1 cellular context compared by ENCODE assay signal in genomic region chr11:67582026-67582425, GRCh38.
TF ChIP-seq lines count a peak whose summit lies in the region.

No MANE protein-coding gene starts in this region.

TF ChIP-seq in WTC11, 78 proteins besides CTCF, POLR2A, EP300 and RAD21 (continued from another document):
- TF ChIP-seq ZNF532 (CRISPR knock-in tag; IDR thresholded peaks at IDR 0.05; ENCODE audit: borderline replicate concordance) (no peak), ZNF416 (CRISPR knock-in tag; IDR thresholded peaks at IDR 0.05) (no peak), FOXP4 (CRISPR knock-in tag; IDR thresholded peaks at IDR 0.05) (no peak), ZNF138 (CRISPR knock-in tag; conservative IDR thresholded peaks at IDR 0.05) (no peak), TCF7 (CRISPR knock-in tag; IDR thresholded peaks at IDR 0.05; ENCODE audit: low read depth) (no peak), E2F4 (CRISPR knock-in tag; IDR thresholded peaks at IDR 0.05; ENCODE audit: borderline replicate concordance, low read depth) (no peak), CBFB (CRISPR knock-in tag; IDR thresholded peaks at IDR 0.05; ENCODE audit: low read depth) (no peak), ZNF425 (CRISPR knock-in tag; conservative IDR thresholded peaks at IDR 0.05) (no peak), IRF2 (CRISPR knock-in tag; IDR thresholded peaks at IDR 0.05; ENCODE audit: borderline replicate concordance, low read depth) (no peak), ZNF232 (CRISPR knock-in tag; IDR thresholded peaks at IDR 0.05) (no peak), ELF4 (CRISPR knock-in tag; IDR thresholded peaks at IDR 0.05; ENCODE audit: low read depth) (no peak), ZNF671 (CRISPR knock-in tag; IDR thresholded peaks at IDR 0.05) (no peak), ZNF423 (CRISPR knock-in tag; IDR thresholded peaks at IDR 0.05) (no peak)
